8 cellular contexts compared by ENCODE assay signal in the genomic region with DNA sequence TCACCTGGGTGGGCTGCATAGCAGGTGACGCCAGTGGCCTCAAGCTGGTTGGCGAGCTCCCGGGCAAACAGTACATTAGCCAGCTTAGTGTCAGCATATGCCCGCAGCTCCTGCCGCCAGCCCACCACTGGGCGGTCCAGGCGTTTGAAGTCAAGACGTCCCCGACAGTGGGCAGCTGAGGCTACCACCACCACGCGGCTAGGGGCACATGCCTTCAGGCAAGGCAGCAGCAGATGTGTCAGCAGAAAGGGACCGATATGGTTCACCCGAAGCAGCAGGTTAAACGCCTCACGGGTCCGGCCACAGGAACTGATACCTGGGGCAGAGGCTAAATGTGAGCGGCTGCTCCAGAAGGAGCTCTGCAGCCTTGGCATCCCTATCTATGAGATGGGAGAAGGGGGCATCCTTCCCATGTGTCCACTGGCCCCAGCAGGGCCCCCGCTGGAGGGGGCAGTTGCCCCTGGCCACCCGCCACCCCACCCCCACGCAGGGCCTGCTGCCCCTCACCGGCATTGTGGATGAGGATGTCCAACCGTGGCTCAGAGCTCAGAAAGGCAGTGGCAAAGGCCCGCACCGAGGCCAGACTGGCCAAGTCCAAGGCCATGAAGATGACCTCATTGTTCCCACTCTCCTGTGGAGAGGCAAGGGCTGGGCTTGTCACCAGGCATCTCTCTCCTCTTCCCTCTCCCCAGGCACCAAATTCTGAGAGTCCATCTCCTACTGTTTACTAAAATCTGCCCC. TPM values are rescaled to one million over a fixed set of nuclear protein-coding genes. Genes with fewer than 3 reads are reported as not detected.
DNase-seq lines count a peak whose midpoint lies in the region; ATAC-seq and TF ChIP-seq lines count a peak whose summit lies in the region.
"Had no signal": no experiment of that assay in that cellular context is flagged by ENCODE, and none has a peak within 500 bp of the region (broad histone marks: within the 10 kb centered on the region; RNA-seq: fewer than 3 reads in every experiment).

No MANE protein-coding gene starts in this region.

- H3K4me1 ChIP-seq in BLaER1 (peaks cover 50% of the 10 kb centered on the region), Loucy (ENCODE audit: insufficient read depth, low read length, poor library complexity, severe bottlenecking) (peaks cover 44% of the 10 kb centered on the region)

- DNase-seq in glutamatergic neuron (no peak), MG63 (no peak), amniotic stem cell (lab: John Stamatoyannopoulos, UW) (no peak)
- DNase-seq: central memory CD4-positive, alpha-beta T cell; NCI-H2227 treated with DMSO at 0.1 percent for 48 hours had no signal

- H3K27ac Mint-ChIP-seq in glutamatergic neuron (ENCODE audit: unreplicated experiment) = peak overlapping the region; percentile 67

- peaks cover 20% of the 10 kb centered on the region for H3K9me3 Mint-ChIP-seq in glutamatergic neuron (ENCODE audit: unreplicated experiment)

- H3F3A ChIP-seq in Loucy (ENCODE audit: low read depth) = no peaks in the 10 kb centered on the region

- no peak for ATAC-seq in HG03565 (IDR thresholded peaks at IDR 0.05; ENCODE audit: unreplicated experiment)

- H3K27me3 ChIP-seq in BLaER1 = no peaks in the 10 kb centered on the region
- H3K27me3 ChIP-seq in Loucy (ENCODE audit: insufficient read depth, low read length, poor library complexity, severe bottlenecking) = no peaks in the 10 kb centered on the region
- H3K27me3 ChIP-seq in MG63 = peaks cover 2% of the 10 kb centered on the region; the same call in 1 of the 2 replicates

- H3K4me3 ChIP-seq in BLaER1 (peak overlapping the region; percentile 90), Loucy (ENCODE audit: low read length, poor library complexity, severe bottlenecking) (peak overlapping the region; percentile 77), MG63 (no peak overlapping the region)

- peaks cover 12% of the 10 kb centered on the region for H3K4me1 Mint-ChIP-seq in glutamatergic neuron (ENCODE audit: low read depth, unreplicated experiment)

- H3K9me3 ChIP-seq in BLaER1 = no peaks in the 10 kb centered on the region
- H3K9me3 ChIP-seq in Loucy (ENCODE audit: insufficient read depth, low read depth, low read length) = no peaks in the 10 kb centered on the region
- H3K9me3 ChIP-seq in MG63 = no peaks in the 10 kb centered on the region

- TF ChIP-seq CTCF in Loucy (conservative IDR thresholded peaks at IDR 0.05; ENCODE audit: low read length) (no peak), glutamatergic neuron (IDR thresholded peaks at IDR 0.05; ENCODE audit: partially characterized antibody, unreplicated experiment) (no peak)

- H2AFZ ChIP-seq in Loucy (ENCODE audit: low read length) = no peak overlapping the region

- H3K27me3 Mint-ChIP-seq in glutamatergic neuron (ENCODE audit: unreplicated experiment) = peaks cover 12% of the 10 kb centered on the region

- peaks cover 37% of the 10 kb centered on the region for H3K79me2 ChIP-seq in Loucy (ENCODE audit: insufficient read depth, low read length)

- peaks cover 14% of the 10 kb centered on the region for H4K20me1 ChIP-seq in BLaER1
- peaks cover 11% of the 10 kb centered on the region for H4K20me1 ChIP-seq in Loucy (ENCODE audit: insufficient read depth, low read length, poor library complexity, severe bottlenecking)

- H3K9me2 ChIP-seq in Loucy (replicated peaks; ENCODE audit: low read depth, low read length) = no peaks in the 10 kb centered on the region

- H3K36me3 Mint-ChIP-seq in glutamatergic neuron (ENCODE audit: unreplicated experiment) = no peaks in the 10 kb centered on the region

- peak overlapping the region; percentile 88 for H3K4me3 Mint-ChIP-seq in glutamatergic neuron (ENCODE audit: unreplicated experiment)

- H3K9ac ChIP-seq in BLaER1 (peak overlapping the region; percentile 91), Loucy (ENCODE audit: low read depth, low read length, poor library complexity, severe bottlenecking) (peak overlapping the region; percentile 81)

- H3K4me2 ChIP-seq in BLaER1 (peak overlapping the region; percentile 89), Loucy (ENCODE audit: low read depth, low read length, poor library complexity, severe bottlenecking) (peak overlapping the region; percentile 84)

- peaks cover 33% of the 10 kb centered on the region for H3K36me3 ChIP-seq in BLaER1
- H3K36me3 ChIP-seq in Loucy (ENCODE audit: insufficient read depth, low read length) = peaks cover 5% of the 10 kb centered on the region; the same call in 1 of the 2 replicates
- H3K36me3 ChIP-seq in MG63 = peaks cover 11% of the 10 kb centered on the region

- H3K27ac ChIP-seq in BLaER1 = peak overlapping the region; percentile 88

RNA-seq across cellular contexts. Expression of gene DHRS13, which starts 1.7 kb away (rescaled TPM):
- 17.0 TPM for total RNA-seq in glutamatergic neuron (ENCODE audit: unreplicated experiment)
- total RNA-seq in MG63 (2014; rRNA removed; shearing (Covaris generic); ENCODE audit: low replicate concordance) = 10.3 and 12.0 TPM in 2 replicates

RNA-seq across cellular contexts. Expression of gene FLOT2, which starts 3.6 kb away (rescaled TPM):
- total RNA-seq in glutamatergic neuron (ENCODE audit: unreplicated experiment) = 143 TPM
- total RNA-seq in MG63 (2014; rRNA removed; shearing (Covaris generic); ENCODE audit: low replicate concordance) = 72.9 and 85.2 TPM in 2 replicates

RNA-seq across cellular contexts. Expression of gene ERAL1, which starts 46.3 kb away (rescaled TPM):
- 53.3 TPM for total RNA-seq in glutamatergic neuron (ENCODE audit: unreplicated experiment)
- total RNA-seq in MG63 (2014; rRNA removed; shearing (Covaris generic); ENCODE audit: low replicate concordance) = 34.5 and 60.8 TPM in 2 replicates

RNA-seq across cellular contexts. Expression of gene PHF12, which starts 50.2 kb away (rescaled TPM):
- total RNA-seq in glutamatergic neuron (ENCODE audit: unreplicated experiment) = 59.8 TPM
- total RNA-seq in MG63 (2014; rRNA removed; shearing (Covaris generic); ENCODE audit: low replicate concordance) = 4.8 and 8.4 TPM in 2 replicates

RNA-seq across cellular contexts. Expression of gene FAM222B, which starts 58.6 kb away (rescaled TPM):
- 44.0 TPM for total RNA-seq in glutamatergic neuron (ENCODE audit: unreplicated experiment)
- total RNA-seq in MG63 (2014; rRNA removed; shearing (Covaris generic); ENCODE audit: low replicate concordance) = 0.05 and 0.46 TPM in 2 replicates
